ENCODE assay signal across 2 cellular contexts in the genomic region with DNA sequence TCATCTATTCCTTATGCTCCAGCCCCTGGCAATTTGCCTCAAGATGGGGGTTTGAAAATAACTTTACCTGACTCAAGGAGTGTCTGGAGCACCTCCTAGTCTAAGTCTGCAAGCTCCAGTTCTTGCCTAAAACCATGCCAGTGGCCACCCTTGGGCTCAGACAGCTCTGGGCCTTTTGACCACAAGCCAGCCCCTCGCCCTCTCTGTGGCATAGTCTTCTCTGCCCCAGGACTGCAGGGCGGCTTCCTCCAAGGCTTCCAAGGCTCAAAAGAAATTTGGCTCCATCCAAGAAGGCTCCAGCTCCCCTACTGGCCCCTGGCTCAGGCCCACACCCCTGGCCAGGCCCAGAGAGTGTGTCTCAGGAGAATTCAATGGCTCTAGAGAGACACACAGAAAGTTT.
TF ChIP-seq lines count a peak whose summit lies in the region.

No MANE protein-coding gene starts in this region.

TF ChIP-seq in liver, 16 proteins besides CTCF, POLR2A, EP300 and RAD21:
- TF ChIP-seq ATF3 (IDR thresholded peaks at IDR 0.05): no peak
- no peak for TF ChIP-seq HNF4A (conservative IDR thresholded peaks at IDR 0.05)
- no peak for TF ChIP-seq TAF1 (conservative IDR thresholded peaks at IDR 0.05)
- TF ChIP-seq HNF4G (IDR thresholded peaks at IDR 0.05): no peak
- TF ChIP-seq SP1 (IDR thresholded peaks at IDR 0.05): no peak
- no peak for TF ChIP-seq YY1 (IDR thresholded peaks at IDR 0.05)
- no peak for TF ChIP-seq JUND (IDR thresholded peaks at IDR 0.05)
- no peak for TF ChIP-seq RXRA (IDR thresholded peaks at IDR 0.05)
- TF ChIP-seq REST (IDR thresholded peaks at IDR 0.05): no peak
- TF ChIP-seq EGR1 (IDR thresholded peaks at IDR 0.05; ENCODE audit: low read depth in 2 of 2): no peak
- TF ChIP-seq, protein P1, sequence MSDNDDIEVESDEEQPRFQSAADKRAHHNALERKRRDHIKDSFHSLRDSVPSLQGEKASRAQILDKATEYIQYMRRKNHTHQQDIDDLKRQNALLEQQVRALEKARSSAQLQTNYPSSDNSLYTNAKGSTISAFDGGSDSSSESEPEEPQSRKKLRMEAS (IDR thresholded peaks at IDR 0.05): no peak
- no peak for TF ChIP-seq FOXA2 (IDR thresholded peaks at IDR 0.05)
- TF ChIP-seq ZBTB33 (IDR thresholded peaks at IDR 0.05): no peak
- no peak for TF ChIP-seq FOXA1 (IDR thresholded peaks at IDR 0.05)
- TF ChIP-seq GABPA (IDR thresholded peaks at IDR 0.05 in 1 of 2, conservative IDR thresholded peaks at IDR 0.05 in 1 of 2): no peak
- TF ChIP-seq NR2F2 (IDR thresholded peaks at IDR 0.05): no peak

TF ChIP-seq in HepG2, 621 proteins besides CTCF, POLR2A, EP300 and RAD21:
- TF ChIP-seq, protein P2, sequence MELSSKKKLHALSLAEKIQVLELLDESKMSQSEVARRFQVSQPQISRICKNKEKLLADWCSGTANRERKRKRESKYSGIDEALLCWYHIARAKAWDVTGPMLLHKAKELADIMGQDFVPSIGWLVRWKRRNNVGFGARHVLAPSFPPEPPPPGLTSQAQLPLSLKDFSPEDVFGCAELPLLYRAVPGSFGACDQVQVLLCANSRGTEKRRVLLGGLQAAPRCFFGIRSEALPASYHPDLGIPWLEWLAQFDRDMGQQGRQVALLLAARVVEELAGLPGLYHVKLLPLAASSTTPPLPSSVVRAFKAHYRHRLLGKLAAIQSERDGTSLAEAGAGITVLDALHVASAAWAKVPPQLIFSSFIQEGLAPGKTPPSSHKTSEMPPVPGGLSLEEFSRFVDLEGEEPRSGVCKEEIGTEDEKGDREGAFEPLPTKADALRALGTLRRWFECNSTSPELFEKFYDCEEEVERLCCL (CRISPR knock-in tag; IDR thresholded peaks at IDR 0.05; ENCODE audit: borderline replicate concordance): no peak
- TF ChIP-seq NFKBIZ (CRISPR knock-in tag; IDR thresholded peaks at IDR 0.05): no peak
- no peak for TF ChIP-seq MEIS1 (CRISPR knock-in tag; IDR thresholded peaks at IDR 0.05; ENCODE audit: borderline replicate concordance)
- TF ChIP-seq EEA1 (CRISPR knock-in tag; IDR thresholded peaks at IDR 0.05; ENCODE audit: borderline replicate concordance): no peak
- no peak for TF ChIP-seq PAX8 (CRISPR knock-in tag; IDR thresholded peaks at IDR 0.05; ENCODE audit: borderline replicate concordance)
- no peak for TF ChIP-seq AGO1 (IDR thresholded peaks at IDR 0.05; ENCODE audit: low read depth, low read length, poor library complexity, severe bottlenecking)
- TF ChIP-seq, protein P3, sequence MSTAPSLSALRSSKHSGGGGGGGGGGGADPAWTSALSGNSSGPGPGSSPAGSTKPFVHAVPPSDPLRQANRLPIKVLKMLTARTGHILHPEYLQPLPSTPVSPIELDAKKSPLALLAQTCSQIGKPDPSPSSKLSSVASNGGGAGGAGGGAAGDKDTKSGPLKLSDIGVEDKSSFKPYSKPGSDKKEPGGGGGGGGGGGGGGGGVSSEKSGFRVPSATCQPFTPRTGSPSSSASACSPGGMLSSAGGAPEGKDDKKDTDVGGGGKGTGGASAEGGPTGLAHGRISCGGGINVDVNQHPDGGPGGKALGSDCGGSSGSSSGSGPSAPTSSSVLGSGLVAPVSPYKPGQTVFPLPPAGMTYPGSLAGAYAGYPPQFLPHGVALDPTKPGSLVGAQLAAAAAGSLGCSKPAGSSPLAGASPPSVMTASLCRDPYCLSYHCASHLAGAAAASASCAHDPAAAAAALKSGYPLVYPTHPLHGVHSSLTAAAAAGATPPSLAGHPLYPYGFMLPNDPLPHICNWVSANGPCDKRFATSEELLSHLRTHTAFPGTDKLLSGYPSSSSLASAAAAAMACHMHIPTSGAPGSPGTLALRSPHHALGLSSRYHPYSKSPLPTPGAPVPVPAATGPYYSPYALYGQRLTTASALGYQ (CRISPR knock-in tag; IDR thresholded peaks at IDR 0.05): no peak
- TF ChIP-seq ZNF670 (CRISPR knock-in tag; IDR thresholded peaks at IDR 0.05; ENCODE audit: borderline replicate concordance): no peak
- no peak for TF ChIP-seq ZNF639 (CRISPR knock-in tag; conservative IDR thresholded peaks at IDR 0.05)
- no peak for TF ChIP-seq ZNF280B (CRISPR knock-in tag; IDR thresholded peaks at IDR 0.05; ENCODE audit: borderline replicate concordance)
